15 cellular contexts compared by ENCODE assay signal in genomic region chr12:131351319-131352028, GRCh38.
DNase-seq lines count a peak whose midpoint lies in the region; ATAC-seq lines count a peak whose summit lies in the region.
"Had no signal": no experiment of that assay in that cellular context is flagged by ENCODE, and none has a peak within 500 bp of the region (broad histone marks: within the 10 kb centered on the region; RNA-seq: fewer than 3 reads in every experiment).

No MANE protein-coding gene starts in this region.

- in situ Hi-C loops in SK-MEL-5 (cut with HindIII; ENCODE audit: low pct_unique_long_range_greater_than_20kb, low sequenced_read_pairs), result no loop called here

- peak; percentile 87 for DNase-seq in CD1c-positive myeloid dendritic cell (ENCODE audit: extremely low spot score)
- DNase-seq in H7, result peak; percentile 31
- DNase-seq in SK-MEL-5 (ENCODE audit: low read depth, low spot score), result peak; percentile 33
- peak; percentile 41 for DNase-seq in iPS-NIHi11 (ENCODE audit: low spot score)
- DNase-seq in stimulated activated naive CD4-positive, alpha-beta T cell treated with Interleukin-2 at 50 U/mL for 16 hours (lab: John Stamatoyannopoulos, UW), result no peak
- no peak for DNase-seq in effector memory CD8-positive, alpha-beta T cell
- DNase-seq: C1 segment of cervical spinal cord; colonic mucosa; GOT3; kidney; NCI-H2227 treated with DMSO at 0.1 percent for 48 hours; retina; stimulated activated CD4-positive, alpha-beta T cell treated with anti-CD3 and anti-CD28 coated beads, Interleukin-15, amount 100 ng/mL, for 24 hours had no signal

- no peak for ATAC-seq in effector memory CD8-positive, alpha-beta T cell (replicated peaks)
- ATAC-seq in GM19455 (IDR thresholded peaks at IDR 0.05; ENCODE audit: unreplicated experiment), result no peak

- peaks cover 35 to 65% of the 10 kb centered on the region in 2 donors for H3K27me3 Mint-ChIP-seq in effector memory CD8-positive, alpha-beta T cell

- peaks cover 0 to 2% of the 10 kb centered on the region in 2 donors for H3K9me3 Mint-ChIP-seq in effector memory CD8-positive, alpha-beta T cell

- no peak overlapping the region for H3K4me3 Mint-ChIP-seq in effector memory CD8-positive, alpha-beta T cell

- H3K36me3 Mint-ChIP-seq in effector memory CD8-positive, alpha-beta T cell (ENCODE audit: insufficient read depth), result no peaks in the 10 kb centered on the region

- no peaks in the 10 kb centered on the region for H3K4me1 Mint-ChIP-seq in effector memory CD8-positive, alpha-beta T cell (ENCODE audit: low read depth in 2 of 2)

- H3K36me3 ChIP-seq in H7 (replicated peaks; ENCODE audit: control insufficient read depth, insufficient read depth, low read length), result no peaks in the 10 kb centered on the region
- H3K36me3 ChIP-seq: colonic mucosa, SJCRH30 had no signal

- H3K4me3 ChIP-seq in H7 (ENCODE audit: insufficient read depth, low read depth, low read length), result no peak overlapping the region
- H3K4me3 ChIP-seq: colonic mucosa, SJCRH30 had no signal

- no peak overlapping the region for H3K27ac Mint-ChIP-seq in effector memory CD8-positive, alpha-beta T cell

- H3K27me3 ChIP-seq in H7 (ENCODE audit: control insufficient read depth, insufficient read depth, low read length), result no peaks in the 10 kb centered on the region
- H3K27me3 ChIP-seq: colonic mucosa, SJCRH30 had no signal

Comparison
In these comparisons a context has a peak if more than half of its experiments do, and no peak if none do; other contexts are left out.
1. DNase-seq: peak in CD1c-positive myeloid dendritic cell (single experiment), H7 (single experiment), SK-MEL-5 (single experiment) and iPS-NIHi11 (single experiment); none in stimulated activated naive CD4-positive, alpha-beta T cell treated with Interleukin-2 at 50 U/mL for 16 hours (single experiment) and effector memory CD8-positive, alpha-beta T cell (0 of 3).